Comparison of ENCODE assay signal across 9 cellular contexts in the genomic region with DNA sequence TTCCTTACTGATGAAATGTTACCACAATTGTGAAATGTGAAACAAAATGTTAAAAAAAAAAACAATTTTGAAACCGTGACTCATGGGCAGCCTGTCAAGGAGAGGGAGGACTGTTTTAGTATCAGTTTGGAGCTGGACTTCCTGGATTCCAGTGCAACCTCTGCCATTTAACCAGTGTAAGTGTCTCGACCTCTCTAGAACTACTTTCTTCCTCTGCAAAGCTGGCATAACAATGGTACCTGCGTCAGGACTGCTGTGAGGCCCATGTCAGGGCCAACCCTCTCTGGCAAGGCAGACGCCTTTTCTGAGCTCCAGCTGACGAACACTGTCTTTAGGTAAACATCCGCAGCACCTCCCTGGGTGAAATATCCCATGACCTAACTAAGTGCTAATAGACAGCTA. TPM values are rescaled to one million over a fixed set of nuclear protein-coding genes. Genes with fewer than 3 reads are reported as not detected.
A peak's percentile ranks its signal among the peaks of the same experiment; 100 is the strongest.
DNase-seq lines count a peak whose midpoint lies in the region; ATAC-seq lines count a peak whose summit lies in the region.
"Had no signal": no experiment of that assay in that cellular context is flagged by ENCODE, and none has a peak within 500 bp of the region (broad histone marks: within the 10 kb centered on the region; RNA-seq: fewer than 3 reads in every experiment).

No MANE protein-coding gene starts in this region.

- peak overlapping the region; percentile 33 for H3K27ac ChIP-seq in thymus (ENCODE audit: low read depth)
- H3K27ac ChIP-seq: 22Rv1 had no signal

- H3K27me3 ChIP-seq in adipocyte (replicated peaks; ENCODE audit: control insufficient read depth, insufficient read depth, low read length) (no peaks in the 10 kb centered on the region), thymus (ENCODE audit: control insufficient read depth, insufficient read depth) (no peaks in the 10 kb centered on the region)

- no peaks in the 10 kb centered on the region for H3K9me3 ChIP-seq in adipocyte (ENCODE audit: control insufficient read depth, low read length)
- H3K9me3 ChIP-seq in thymus (ENCODE audit: control insufficient read depth), result no peaks in the 10 kb centered on the region

- H3K36me3 ChIP-seq in adipocyte (ENCODE audit: control insufficient read depth, insufficient read depth, low read length, severe bottlenecking) (peaks cover 71% of the 10 kb centered on the region), thymus (ENCODE audit: control insufficient read depth, insufficient read depth) (peaks cover 32% of the 10 kb centered on the region)

- DNase-seq in DMS79 treated with DMSO at 0.1 percent for 48 hours (lab: John Stamatoyannopoulos, UW) (peak; percentile 95), DMS79 (lab: John Stamatoyannopoulos, UW) (no peak), adipocyte (ENCODE audit: low read depth) (peak; percentile 88), iris pigment epithelial cell (ENCODE audit: low read depth) (peak; percentile 90), COLO829 (ENCODE audit: low spot score) (no peak)
- no peak for DNase-seq in stimulated activated naive CD4-positive, alpha-beta T cell treated with Interleukin-2 at 50 U/mL for 16 hours (lab: John Stamatoyannopoulos, UW)

- 93% methylated on average over 6 of the region's 6 CpGs for WGBS in thymus

- ATAC-seq in GM21526 (IDR thresholded peaks at IDR 0.05; ENCODE audit: low FRiP score, unreplicated experiment), result no peak

- H3K9ac ChIP-seq in adipocyte (ENCODE audit: low read length), result peak overlapping the region; percentile 77

- H3K4me3 ChIP-seq in adipocyte (ENCODE audit: low read length) (peak overlapping the region; percentile 46), thymus (ENCODE audit: low read length) (no peak overlapping the region)

- H3K4me1 ChIP-seq in adipocyte (ENCODE audit: control insufficient read depth, insufficient read depth, low read length), result peaks cover 48% of the 10 kb centered on the region
- H3K4me1 ChIP-seq in thymus (ENCODE audit: control insufficient read depth, insufficient read depth, low read length), result no peaks in the 10 kb centered on the region

RNA-seq across cellular contexts. Expression of gene URB1, which starts 20.9 kb away (rescaled TPM):
- 4.2 TPM for polyA plus RNA-seq in thymus

RNA-seq across cellular contexts. Expression of gene EVA1C, which starts 40.6 kb away (rescaled TPM):
- polyA plus RNA-seq in thymus, result 26.2 TPM

Comparison
In these comparisons a context has a peak if more than half of its experiments do, and no peak if none do; other contexts are left out.
1. DNase-seq: peak in DMS79 treated with DMSO at 0.1 percent for 48 hours (single experiment), adipocyte (single experiment) and iris pigment epithelial cell (single experiment); none in DMS79 (single experiment), COLO829 (single experiment) and stimulated activated naive CD4-positive, alpha-beta T cell treated with Interleukin-2 at 50 U/mL for 16 hours (single experiment).